ENCODE assay signal across 1 cellular context in genomic region chr3:32495085-32495484, GRCh38.
TF ChIP-seq lines count a peak whose summit lies in the region.

No MANE protein-coding gene starts in this region.

TF ChIP-seq in GM12878, 131 proteins besides CTCF, POLR2A, EP300 and RAD21 (continued from another document):
- TF ChIP-seq, protein P1, sequence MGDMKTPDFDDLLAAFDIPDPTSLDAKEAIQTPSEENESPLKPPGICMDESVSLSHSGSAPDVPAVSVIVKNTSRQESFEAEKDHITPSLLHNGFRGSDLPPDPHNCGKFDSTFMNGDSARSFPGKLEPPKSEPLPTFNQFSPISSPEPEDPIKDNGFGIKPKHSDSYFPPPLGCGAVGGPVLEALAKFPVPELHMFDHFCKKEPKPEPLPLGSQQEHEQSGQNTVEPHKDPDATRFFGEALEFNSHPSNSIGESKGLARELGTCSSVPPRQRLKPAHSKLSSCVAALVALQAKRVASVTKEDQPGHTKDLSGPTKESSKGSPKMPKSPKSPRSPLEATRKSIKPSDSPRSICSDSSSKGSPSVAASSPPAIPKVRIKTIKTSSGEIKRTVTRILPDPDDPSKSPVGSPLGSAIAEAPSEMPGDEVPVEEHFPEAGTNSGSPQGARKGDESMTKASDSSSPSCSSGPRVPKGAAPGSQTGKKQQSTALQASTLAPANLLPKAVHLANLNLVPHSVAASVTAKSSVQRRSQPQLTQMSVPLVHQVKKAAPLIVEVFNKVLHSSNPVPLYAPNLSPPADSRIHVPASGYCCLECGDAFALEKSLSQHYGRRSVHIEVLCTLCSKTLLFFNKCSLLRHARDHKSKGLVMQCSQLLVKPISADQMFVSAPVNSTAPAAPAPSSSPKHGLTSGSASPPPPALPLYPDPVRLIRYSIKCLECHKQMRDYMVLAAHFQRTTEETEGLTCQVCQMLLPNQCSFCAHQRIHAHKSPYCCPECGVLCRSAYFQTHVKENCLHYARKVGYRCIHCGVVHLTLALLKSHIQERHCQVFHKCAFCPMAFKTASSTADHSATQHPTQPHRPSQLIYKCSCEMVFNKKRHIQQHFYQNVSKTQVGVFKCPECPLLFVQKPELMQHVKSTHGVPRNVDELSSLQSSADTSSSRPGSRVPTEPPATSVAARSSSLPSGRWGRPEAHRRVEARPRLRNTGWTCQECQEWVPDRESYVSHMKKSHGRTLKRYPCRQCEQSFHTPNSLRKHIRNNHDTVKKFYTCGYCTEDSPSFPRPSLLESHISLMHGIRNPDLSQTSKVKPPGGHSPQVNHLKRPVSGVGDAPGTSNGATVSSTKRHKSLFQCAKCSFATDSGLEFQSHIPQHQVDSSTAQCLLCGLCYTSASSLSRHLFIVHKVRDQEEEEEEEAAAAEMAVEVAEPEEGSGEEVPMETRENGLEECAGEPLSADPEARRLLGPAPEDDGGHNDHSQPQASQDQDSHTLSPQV (IDR thresholded peaks at IDR 0.05): no peak
- TF ChIP-seq GABPA (IDR thresholded peaks at IDR 0.05; ENCODE audit: low read depth) (no peak), CHD4 (IDR thresholded peaks at IDR 0.05) (no peak), ZNF622 (IDR thresholded peaks at IDR 0.05) (no peak), YY1 (IDR thresholded peaks at IDR 0.05; ENCODE audit: low read depth, low read length) (no peak), WRNIP1 (IDR thresholded peaks at IDR 0.05; ENCODE audit: borderline replicate concordance, low read depth, low read length) (no peak), YBX1 (IDR thresholded peaks at IDR 0.05) (no peak), IKZF2 (IDR thresholded peaks at IDR 0.05) (no peak), EGR1 (IDR thresholded peaks at IDR 0.05; ENCODE audit: borderline replicate concordance in 1 of 2, low read depth in 2 of 2, low read length in 2 of 2) (no peak)
- TF ChIP-seq, protein P2, sequence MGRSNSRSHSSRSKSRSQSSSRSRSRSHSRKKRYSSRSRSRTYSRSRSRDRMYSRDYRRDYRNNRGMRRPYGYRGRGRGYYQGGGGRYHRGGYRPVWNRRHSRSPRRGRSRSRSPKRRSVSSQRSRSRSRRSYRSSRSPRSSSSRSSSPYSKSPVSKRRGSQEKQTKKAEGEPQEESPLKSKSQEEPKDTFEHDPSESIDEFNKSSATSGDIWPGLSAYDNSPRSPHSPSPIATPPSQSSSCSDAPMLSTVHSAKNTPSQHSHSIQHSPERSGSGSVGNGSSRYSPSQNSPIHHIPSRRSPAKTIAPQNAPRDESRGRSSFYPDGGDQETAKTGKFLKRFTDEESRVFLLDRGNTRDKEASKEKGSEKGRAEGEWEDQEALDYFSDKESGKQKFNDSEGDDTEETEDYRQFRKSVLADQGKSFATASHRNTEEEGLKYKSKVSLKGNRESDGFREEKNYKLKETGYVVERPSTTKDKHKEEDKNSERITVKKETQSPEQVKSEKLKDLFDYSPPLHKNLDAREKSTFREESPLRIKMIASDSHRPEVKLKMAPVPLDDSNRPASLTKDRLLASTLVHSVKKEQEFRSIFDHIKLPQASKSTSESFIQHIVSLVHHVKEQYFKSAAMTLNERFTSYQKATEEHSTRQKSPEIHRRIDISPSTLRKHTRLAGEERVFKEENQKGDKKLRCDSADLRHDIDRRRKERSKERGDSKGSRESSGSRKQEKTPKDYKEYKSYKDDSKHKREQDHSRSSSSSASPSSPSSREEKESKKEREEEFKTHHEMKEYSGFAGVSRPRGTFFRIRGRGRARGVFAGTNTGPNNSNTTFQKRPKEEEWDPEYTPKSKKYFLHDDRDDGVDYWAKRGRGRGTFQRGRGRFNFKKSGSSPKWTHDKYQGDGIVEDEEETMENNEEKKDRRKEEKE (IDR thresholded peaks at IDR 0.05): no peak
- TF ChIP-seq, protein P3, sequence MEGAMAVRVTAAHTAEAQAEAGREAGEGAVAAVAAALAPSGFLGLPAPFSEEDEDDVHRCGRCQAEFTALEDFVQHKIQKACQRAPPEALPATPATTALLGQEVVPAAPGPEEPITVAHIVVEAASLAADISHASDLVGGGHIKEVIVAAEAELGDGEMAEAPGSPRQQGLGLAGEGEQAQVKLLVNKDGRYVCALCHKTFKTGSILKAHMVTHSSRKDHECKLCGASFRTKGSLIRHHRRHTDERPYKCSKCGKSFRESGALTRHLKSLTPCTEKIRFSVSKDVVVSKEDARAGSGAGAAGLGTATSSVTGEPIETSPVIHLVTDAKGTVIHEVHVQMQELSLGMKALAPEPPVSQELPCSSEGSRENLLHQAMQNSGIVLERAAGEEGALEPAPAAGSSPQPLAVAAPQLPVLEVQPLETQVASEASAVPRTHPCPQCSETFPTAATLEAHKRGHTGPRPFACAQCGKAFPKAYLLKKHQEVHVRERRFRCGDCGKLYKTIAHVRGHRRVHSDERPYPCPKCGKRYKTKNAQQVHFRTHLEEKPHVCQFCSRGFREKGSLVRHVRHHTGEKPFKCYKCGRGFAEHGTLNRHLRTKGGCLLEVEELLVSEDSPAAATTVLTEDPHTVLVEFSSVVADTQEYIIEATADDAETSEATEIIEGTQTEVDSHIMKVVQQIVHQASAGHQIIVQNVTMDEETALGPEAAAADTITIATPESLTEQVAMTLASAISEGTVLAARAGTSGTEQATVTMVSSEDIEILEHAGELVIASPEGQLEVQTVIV (IDR thresholded peaks at IDR 0.05; ENCODE audit: borderline replicate concordance, partially characterized antibody): no peak
